ENCODE assay signal across 11 cellular contexts in genomic region chr10:57849726-57850357, GRCh38.
DNase-seq lines count a peak whose midpoint lies in the region; ATAC-seq and TF ChIP-seq lines count a peak whose summit lies in the region.
"Had no signal": no experiment of that assay in that cellular context is flagged by ENCODE, and none has a peak within 500 bp of the region (broad histone marks: within the 10 kb centered on the region; RNA-seq: fewer than 3 reads in every experiment).

No MANE protein-coding gene starts in this region.

- H3K4me1 ChIP-seq in cardiac muscle cell (ENCODE audit: low read depth) = no peaks in the 10 kb centered on the region

- no peak overlapping the region for H3K4me3 Mint-ChIP-seq in type B pancreatic cell
- H3K4me3 Mint-ChIP-seq in T-helper 17 cell = no peak overlapping the region
- H3K4me3 Mint-ChIP-seq: dendritic cell treated with granulocyte-macrophage colony-stimulating factor and Interleukin-4, amounts not matched to agents 40 ng/mL and 50 ng/mL, for 4 days had no signal

- H3K9me3 ChIP-seq in cardiac muscle cell (ENCODE audit: low read depth) (no peaks in the 10 kb centered on the region), T-helper 17 cell (ENCODE audit: control insufficient read depth, low read length, poor library complexity, severe bottlenecking) (no peaks in the 10 kb centered on the region)

- no peak overlapping the region for H3K27ac ChIP-seq in cardiac muscle cell

- H3K27ac Mint-ChIP-seq in type B pancreatic cell = no peak overlapping the region
- no peak overlapping the region for H3K27ac Mint-ChIP-seq in T-helper 17 cell
- H3K27ac Mint-ChIP-seq: dendritic cell treated with granulocyte-macrophage colony-stimulating factor and Interleukin-4, amounts not matched to agents 40 ng/mL and 50 ng/mL, for 4 days had no signal

- no peaks in the 10 kb centered on the region for H3K27me3 ChIP-seq in cardiac muscle cell

- H3K9me3 Mint-ChIP-seq in type B pancreatic cell = no peaks in the 10 kb centered on the region
- H3K9me3 Mint-ChIP-seq: dendritic cell treated with granulocyte-macrophage colony-stimulating factor and Interleukin-4, amounts not matched to agents 40 ng/mL and 50 ng/mL, for 4 days had no signal

- H3K4me3 ChIP-seq in cardiac muscle cell (no peak overlapping the region), foreskin fibroblast (ENCODE audit: low read depth in 1 of 2, low read length in 2 of 2) (no peak overlapping the region)

- H3K36me3 Mint-ChIP-seq in type B pancreatic cell (no peaks in the 10 kb centered on the region), T-helper 17 cell (ENCODE audit: low read depth) (no peaks in the 10 kb centered on the region)

- no peaks in the 10 kb centered on the region for H3K36me3 ChIP-seq in cardiac muscle cell

- H3K4me1 Mint-ChIP-seq in type B pancreatic cell (ENCODE audit: unreplicated experiment) (peaks cover 5% of the 10 kb centered on the region), T-helper 17 cell (no peaks in the 10 kb centered on the region)

- intact Hi-C loops in Right ventricle myocardium superior (cut with DNase I) = no loop called here

- DNase-seq in cardiac muscle cell (ENCODE audit: low read depth in 1 of 2, low spot score in 1 of 2) (peak in 1 of 2 donors; percentile 30), Right ventricle myocardium superior (no peak), OCI-M1 (lab: John Stamatoyannopoulos, UW) (peak; percentile 50), foreskin fibroblast (peak; percentile 1 to 34), type B pancreatic cell (ENCODE audit: extremely low spot score, unreplicated experiment) (no peak), T-helper 17 cell (no peak), SKM-1 (lab: John Stamatoyannopoulos, UW; ENCODE audit: unreplicated experiment) (no peak)
- DNase-seq: NCI-H774; stimulated activated CD4-positive, alpha-beta T cell treated with anti-CD3 and anti-CD28 coated beads, Interleukin-4, amount 100 ng/mL, for 4 hours had no signal

- H3K27me3 Mint-ChIP-seq in type B pancreatic cell = no peaks in the 10 kb centered on the region
- no peaks in the 10 kb centered on the region for H3K27me3 Mint-ChIP-seq in T-helper 17 cell
- H3K27me3 Mint-ChIP-seq: dendritic cell treated with granulocyte-macrophage colony-stimulating factor and Interleukin-4, amounts not matched to agents 40 ng/mL and 50 ng/mL, for 4 days had no signal

- TF ChIP-seq CTCF in cardiac muscle cell (IDR thresholded peaks at IDR 0.05; ENCODE audit: low read depth, low read length) = peak; percentile 30
- peak; percentile 4 for TF ChIP-seq CTCF in foreskin fibroblast (IDR thresholded peaks at IDR 0.05; ENCODE audit: low read depth, low read length)
- peak; percentile 66 for TF ChIP-seq CTCF in type B pancreatic cell (conservative IDR thresholded peaks at IDR 0.05)

- ATAC-seq in Right ventricle myocardium superior (ENCODE audit: poor library complexity) (no peak), T-helper 17 cell (no peak), HG03432 (IDR thresholded peaks at IDR 0.05; ENCODE audit: unreplicated experiment) (no peak)

Comparison
In these comparisons a context has a peak if more than half of its experiments do, and no peak if none do; other contexts are left out.
1. DNase-seq: peak in OCI-M1 (single experiment) and foreskin fibroblast (2 of 2); none in Right ventricle myocardium superior (single experiment), type B pancreatic cell (single experiment), T-helper 17 cell (0 of 3) and SKM-1 (single experiment).
2. CTCF ChIP-seq: peak in every context shown above with its lines; median percentile 66 in type B pancreatic cell; 30 in cardiac muscle cell; 4 in foreskin fibroblast.